Comparison of ENCODE assay signal across 18 cellular contexts in the genomic region with DNA sequence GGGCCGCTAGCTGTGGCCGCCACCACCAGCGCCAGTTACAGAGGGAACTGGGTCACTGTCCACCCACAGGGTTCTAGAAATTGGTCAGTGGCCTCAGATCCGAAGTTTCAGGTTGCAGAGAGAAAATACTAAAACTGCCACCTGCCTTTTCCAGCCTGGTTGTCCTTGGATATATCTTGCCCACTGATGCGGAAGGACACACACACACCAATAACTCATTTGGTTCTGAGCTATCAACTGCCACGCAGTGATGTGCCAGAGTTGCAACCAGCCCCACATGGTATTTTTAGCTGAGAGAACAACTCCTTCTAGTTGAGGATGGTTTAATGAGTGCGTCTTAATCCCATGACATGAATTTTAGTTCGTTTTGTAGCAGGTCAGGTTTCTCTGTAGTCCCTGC.
"Had no signal": no experiment of that assay in that cellular context is flagged by ENCODE, and none has a peak within 500 bp of the region (broad histone marks: within the 10 kb centered on the region; RNA-seq: fewer than 3 reads in every experiment).

No MANE protein-coding gene starts in this region.

- H3K4me1 ChIP-seq: foreskin keratinocyte, testis had no signal

- DNase-seq: activated CD4-positive, alpha-beta T cell treated with anti-CD3 and anti-CD28 coated beads, Interleukin-2, amount 50 U/mL, for 4 hours; activated CD8-positive, alpha-beta memory T cell treated with anti-CD3 and anti-CD28 coated beads for 24 hours; activated CD8-positive, alpha-beta memory T cell treated with anti-CD3 and anti-CD28 coated beads, Interleukin-2, amount 50 U/mL, for 4 hours; activated naive CD8-positive, alpha-beta T cell treated with anti-CD3 and anti-CD28 coated beads for 36 hours; activated T-cell treated with anti-CD3 and anti-CD28 coated beads, Interleukin-2, amount 50 U/mL, for 24 hours; effector memory CD4-positive, alpha-beta T cell; foreskin keratinocyte; hippocampal formation; naive B cell; nucleus accumbens; sigmoid colon; stimulated activated CD4-positive, alpha-beta T cell treated with anti-CD3 and anti-CD28 coated beads, Interleukin-15, amount 100 ng/mL, for 24 hours; stimulated activated CD8-positive, alpha-beta memory T cell treated with anti-CD3 and anti-CD28 coated beads, Interleukin-4, amount 100 ng/mL, for 48 hours; stimulated activated naive B cell treated with anti-CD40 and anti-IgM and Interleukin-4, amounts not matched to agents 10 μg/mL and 1 μg/mL and 100 μg/mL, for 72 hours; testis had no signal

- H3K36me3 ChIP-seq: sigmoid colon had no signal

- H3K9me3 ChIP-seq: sigmoid colon, testis had no signal

- H3K4me3 ChIP-seq: lung, sigmoid colon, smooth muscle cell, testis had no signal

- ATAC-seq: activated T-helper 17 cell treated with anti-CD3 and anti-CD28 coated beads, Interleukin-2, amount 50 U/mL, for 72 hours; foreskin keratinocyte; stimulated activated naive B cell treated with anti-CD40 and anti-IgM and Interleukin-4, amounts not matched to agents 10 μg/mL and 1 μg/mL and 100 μg/mL, for 72 hours had no signal

- H3K27ac ChIP-seq: foreskin keratinocyte, sigmoid colon, testis had no signal

- H3K27me3 ChIP-seq: sigmoid colon, testis had no signal
